In genomic region chr2:240452471-240453256, GRCh38 we compare ENCODE assay signal across 8 cellular contexts. TPM values are rescaled to one million over a fixed set of nuclear protein-coding genes. Genes with fewer than 3 reads are reported as not detected.
DNase-seq lines count a peak whose midpoint lies in the region; ATAC-seq and TF ChIP-seq lines count a peak whose summit lies in the region.

No MANE protein-coding gene starts in this region.

- DNase-seq in AG04449 (ENCODE audit: low read depth, low spot score) (no peak), H9 (peak; percentile 74), T1000 (lab: John Stamatoyannopoulos, UW) (peak; percentile 56), fibroblast of mammary gland (ENCODE audit: low read depth) (peak; percentile 33), naive B cell (no peak), MG63 (no peak)

- H3K56ac ChIP-seq in H9 (ENCODE audit: insufficient read length, low read depth, low read length): no peak overlapping the region

- H4K20me1 ChIP-seq in H9 (ENCODE audit: control insufficient read depth, insufficient read depth, insufficient read length): no peaks in the 10 kb centered on the region

- H2BK20ac ChIP-seq in H9 (ENCODE audit: low read depth, low read length, poor library complexity, severe bottlenecking): no peak overlapping the region

- ATAC-seq in naive B cell (ENCODE audit: low read depth in 2 of 2): peak; percentile 30 to 41
- ATAC-seq in HG03354 (IDR thresholded peaks at IDR 0.05; ENCODE audit: poor library complexity, severe bottlenecking, unreplicated experiment): no peak
- no peak for ATAC-seq in HG03196 (IDR thresholded peaks at IDR 0.05; ENCODE audit: unreplicated experiment)

- H3T11ph ChIP-seq in H9 (ENCODE audit: low read length): no peak overlapping the region

- POLR2A ChIA-PET in AG04449 (lab: Yijun Ruan, JAX): no interaction called here

- H3K79me2 ChIP-seq in H9 (ENCODE audit: insufficient read depth, low read length): no peaks in the 10 kb centered on the region

- no peak overlapping the region for H3K9ac ChIP-seq in H9 (ENCODE audit: extremely low read depth, insufficient read length, low read length)

- H3K4ac ChIP-seq in H9 (ENCODE audit: low read depth, low read length): no peak overlapping the region

- no peak overlapping the region for H2BK12ac ChIP-seq in H9 (ENCODE audit: insufficient read length, low read depth, low read length)

- no peak overlapping the region for H2BK15ac ChIP-seq in H9 (ENCODE audit: low read depth, low read length)

- H3K27me3 ChIP-seq in H9 (ENCODE audit: insufficient read depth, low read length): peaks cover 15% of the 10 kb centered on the region; the same call in 1 of the 2 replicates
- no peaks in the 10 kb centered on the region for H3K27me3 ChIP-seq in MG63

- H2AFZ ChIP-seq in H9 (ENCODE audit: low read length): no peak overlapping the region

- H3K23ac ChIP-seq in H9 (ENCODE audit: insufficient read length, low read depth, low read length): no peak overlapping the region

- H3K4me2 ChIP-seq in H9 (ENCODE audit: insufficient read depth, insufficient read length, low read length): peak overlapping the region; percentile 41

- H3K4me3 ChIP-seq in AG04449 (ENCODE audit: low read depth, low read length): peak overlapping the region; percentile 54
- H3K4me3 ChIP-seq in fibroblast of mammary gland (ENCODE audit: control insufficient read depth, low read depth, low read length): peak overlapping the region; percentile 32
- no peak overlapping the region for H3K4me3 ChIP-seq in MG63

- H4K91ac ChIP-seq in H9 (ENCODE audit: insufficient read length, low read depth, low read length): no peak overlapping the region

- H3K4me1 Mint-ChIP-seq in H9 (peaks cover 38 to 51% of the 10 kb centered on the region in 2 experiments), naive B cell (peaks cover 21 to 28% (median 22%) of the 10 kb centered on the region in 3 donors)

- H3K27ac ChIP-seq in H9 (ENCODE audit: insufficient read length, low read depth, low read length): no peak overlapping the region

- no peak overlapping the region for H4K5ac ChIP-seq in H9 (ENCODE audit: insufficient read length, low read depth, low read length)

- H3K9me3 ChIP-seq in H9 (ENCODE audit: control insufficient read depth, low read depth, low read length) (no peaks in the 10 kb centered on the region), MG63 (no peaks in the 10 kb centered on the region)

- no CpG with 5 or more reads among the region's 102 CpGs for WGBS in H9 (ENCODE audit: extremely low coverage, insufficient read length, low lambda C conversion rate)

- peak overlapping the region; percentile 69 for H3K14ac ChIP-seq in H9 (ENCODE audit: insufficient read depth, low read length)

- no peak overlapping the region for H3K18ac ChIP-seq in H9 (ENCODE audit: insufficient read length, low read depth, low read length)

- H3K4me3 Mint-ChIP-seq in H9 (peak overlapping the region; percentile 57 to 78), naive B cell (peak overlapping the region; percentile 43 to 90 (median 76))

- H2BK5ac ChIP-seq in H9 (ENCODE audit: insufficient read length, low read length): no peak overlapping the region

- H3K36me3 Mint-ChIP-seq in H9 (ENCODE audit: insufficient read depth in 1 of 3, low read depth in 3 of 3): no peaks in the 10 kb centered on the region
- H3K36me3 Mint-ChIP-seq in naive B cell: no peaks in the 10 kb centered on the region

- no peaks in the 10 kb centered on the region for H3K36me3 ChIP-seq in MG63

- H3K27me3 Mint-ChIP-seq in H9 (ENCODE audit: low read depth): peaks cover 40% of the 10 kb centered on the region
- peaks cover 17 to 79% (median 51%) of the 10 kb centered on the region in 3 donors for H3K27me3 Mint-ChIP-seq in naive B cell

- no peak for TF ChIP-seq CTCF in AG04449 (IDR thresholded peaks at IDR 0.05; ENCODE audit: insufficient read depth, low read length, missing control alignments)
- TF ChIP-seq CTCF in H9 (conservative IDR thresholded peaks at IDR 0.05): no peak
- TF ChIP-seq CTCF in fibroblast of mammary gland (conservative IDR thresholded peaks at IDR 0.05; ENCODE audit: control insufficient read depth, insufficient read depth, low read depth, low read length): no peak

- H3K9me3 Mint-ChIP-seq in H9 (no peaks in the 10 kb centered on the region), naive B cell (no peaks in the 10 kb centered on the region)

- CTCF ChIA-PET in AG04449 (lab: Yijun Ruan, JAX): interaction anchor here (1.6 kb wide), 1 partner anchor 14 kb away, joined by 4 read pairs; no protein-coding TSS in a partner anchor

- no peak overlapping the region for H4K8ac ChIP-seq in H9 (replicated peaks; ENCODE audit: insufficient read length, low read depth, low read length)

- H3K4me1 ChIP-seq in H9 (ENCODE audit: insufficient read depth, low read length): peaks cover 3% of the 10 kb centered on the region; the same call in 1 of the 2 replicates

- H2BK120ac ChIP-seq in H9 (ENCODE audit: low read depth, low read length, poor library complexity, severe bottlenecking): no peak overlapping the region

- no peak overlapping the region for H3K27ac Mint-ChIP-seq in H9
- H3K27ac Mint-ChIP-seq in naive B cell: no peak overlapping the region

- H3K23me2 ChIP-seq in H9 (ENCODE audit: insufficient read length, low read depth, low read length, poor library complexity, severe bottlenecking): peaks cover 8% of the 10 kb centered on the region

- no peaks in the 10 kb centered on the region for H3K79me1 ChIP-seq in H9 (ENCODE audit: insufficient read depth, low read depth, low read length, poor library complexity, severe bottlenecking)

- H2AK5ac ChIP-seq in H9 (ENCODE audit: insufficient read length, low read length): no peak overlapping the region

RNA-seq across cellular contexts. Expression of gene GPC1, which starts 17.2 kb away (rescaled TPM):
- 39.4 and 44.0 TPM in 2 replicates for total RNA-seq in H9 (2021)
- under 1 TPM in 5 of 6 donors, not detected in 1; 0.12 to 0.47 (median 0.36) TPM for polyA plus RNA-seq in naive B cell (ENCODE audit: low read depth in 6 of 6)
- 95.4 and 177 TPM in 2 replicates for total RNA-seq in MG63 (2014; rRNA removed; shearing (Covaris generic); ENCODE audit: low replicate concordance)

Comparison
In these comparisons a context has a peak if more than half of its experiments do, and no peak if none do; other contexts are left out.
1. DNase-seq: peak in H9 (single experiment), T1000 (single experiment) and fibroblast of mammary gland (single experiment); none in AG04449 (single experiment), naive B cell (single experiment) and MG63 (single experiment).
2. ATAC-seq: peak in naive B cell (2 of 2); none in HG03354 (single experiment) and HG03196 (single experiment).